27 cellular contexts compared by ENCODE assay signal in genomic region chr2:205274801-205275200, GRCh38.
"Had no signal": no experiment of that assay in that cellular context is flagged by ENCODE, and none has a peak within 500 bp of the region (broad histone marks: within the 10 kb centered on the region; RNA-seq: fewer than 3 reads in every experiment).

No MANE protein-coding gene starts in this region.

- H3K4me3 Mint-ChIP-seq: activated B cell treated with CpG ODN at 0.5 μM for 24 hours; activated CD8-positive, alpha-beta T cell treated with anti-CD3 and anti-CD28 coated beads for 36 hours; activated naive CD4-positive, alpha-beta T cell treated with anti-CD3 and anti-CD28 coated beads, Interleukin-2, amount 50 U/mL, for 24 hours; activated naive CD8-positive, alpha-beta T cell treated with anti-CD3 and anti-CD28 coated beads, Interleukin-2, amount 50 U/mL, for 24 hours; activated T-cell treated with anti-CD3 and anti-CD28 coated beads, Interleukin-2, amount 50 U/mL, for 4 hours; activated T-helper 17 cell treated with anti-CD3 and anti-CD28 coated beads, Interleukin-2, amount 50 U/mL, for 72 hours; natural killer cell treated with Interleukin-12 subunit alpha and Interleukin-12 subunit beta and Interleukin-15 and Interleukin-18, amount 100 ng/mL, for 72 hours; stimulated activated memory B cell treated with anti-CD40 and anti-IgM and Interleukin-4, amounts not matched to agents 10 μg/mL and 1 μg/mL and 100 μg/mL, for 72 hours; stimulated activated naive CD8-positive, alpha-beta T cell treated with anti-CD3 and anti-CD28 coated beads, Interleukin-15, amount 100 ng/mL, for 72 hours; type B pancreatic cell had no signal

- H3K4me1 Mint-ChIP-seq: activated B cell treated with CpG ODN at 0.5 μM for 24 hours; activated naive CD4-positive, alpha-beta T cell treated with anti-CD3 and anti-CD28 coated beads, Interleukin-2, amount 50 U/mL, for 24 hours; activated naive CD8-positive, alpha-beta T cell treated with anti-CD3 and anti-CD28 coated beads, Interleukin-2, amount 50 U/mL, for 24 hours; activated T-helper 17 cell treated with anti-CD3 and anti-CD28 coated beads, Interleukin-2, amount 50 U/mL, for 72 hours; stimulated activated memory B cell treated with anti-CD40 and anti-IgM and Interleukin-4, amounts not matched to agents 10 μg/mL and 1 μg/mL and 100 μg/mL, for 72 hours; stimulated activated naive CD8-positive, alpha-beta T cell treated with anti-CD3 and anti-CD28 coated beads, Interleukin-15, amount 100 ng/mL, for 72 hours had no signal

- H3K9me3 Mint-ChIP-seq: activated B cell treated with CpG ODN at 0.5 μM for 24 hours; activated CD8-positive, alpha-beta T cell treated with anti-CD3 and anti-CD28 coated beads for 36 hours; activated naive CD8-positive, alpha-beta T cell treated with anti-CD3 and anti-CD28 coated beads, Interleukin-2, amount 50 U/mL, for 24 hours; activated T-cell treated with anti-CD3 and anti-CD28 coated beads, Interleukin-2, amount 50 U/mL, for 4 hours; stimulated activated memory B cell treated with anti-CD40 and anti-IgM and Interleukin-4, amounts not matched to agents 10 μg/mL and 1 μg/mL and 100 μg/mL, for 72 hours; stimulated activated naive CD8-positive, alpha-beta T cell treated with anti-CD3 and anti-CD28 coated beads, Interleukin-15, amount 100 ng/mL, for 72 hours had no signal

- ATAC-seq: activated CD8-positive, alpha-beta T cell treated with anti-CD3 and anti-CD28 coated beads for 36 hours; activated naive CD8-positive, alpha-beta T cell treated with anti-CD3 and anti-CD28 coated beads, Interleukin-2, amount 50 U/mL, for 24 hours; activated T-cell treated with anti-CD3 and anti-CD28 coated beads, Interleukin-2, amount 50 U/mL, for 4 hours; activated T-helper 17 cell treated with anti-CD3 and anti-CD28 coated beads, Interleukin-2, amount 50 U/mL, for 72 hours; heart right ventricle; left cardiac atrium; left ventricle myocardium superior; mucosa of descending colon; natural killer cell treated with Interleukin-12 subunit alpha and Interleukin-12 subunit beta and Interleukin-15 and Interleukin-18, amount 100 ng/mL, for 72 hours; sciatic nerve; stimulated activated memory B cell treated with anti-CD40 and anti-IgM and Interleukin-4, amounts not matched to agents 10 μg/mL and 1 μg/mL and 100 μg/mL, for 72 hours; stimulated activated naive CD8-positive, alpha-beta T cell treated with anti-CD3 and anti-CD28 coated beads, Interleukin-15, amount 100 ng/mL, for 72 hours had no signal

- H3K36me3 ChIP-seq: esophagus squamous epithelium, heart right ventricle, uterus had no signal

- H3K27me3 Mint-ChIP-seq: activated CD8-positive, alpha-beta T cell treated with anti-CD3 and anti-CD28 coated beads for 36 hours; activated naive CD4-positive, alpha-beta T cell treated with anti-CD3 and anti-CD28 coated beads, Interleukin-2, amount 50 U/mL, for 24 hours; activated naive CD8-positive, alpha-beta T cell treated with anti-CD3 and anti-CD28 coated beads, Interleukin-2, amount 50 U/mL, for 24 hours; stimulated activated memory B cell treated with anti-CD40 and anti-IgM and Interleukin-4, amounts not matched to agents 10 μg/mL and 1 μg/mL and 100 μg/mL, for 72 hours; stimulated activated naive CD8-positive, alpha-beta T cell treated with anti-CD3 and anti-CD28 coated beads, Interleukin-15, amount 100 ng/mL, for 72 hours had no signal

- H3K9me3 ChIP-seq: esophagus squamous epithelium, heart right ventricle, mucosa of descending colon, uterus had no signal

- H3K4me3 ChIP-seq: esophagus squamous epithelium, heart right ventricle, mucosa of descending colon, smooth muscle cell, uterus had no signal

- H3K36me3 Mint-ChIP-seq: natural killer cell treated with Interleukin-12 subunit alpha and Interleukin-12 subunit beta and Interleukin-15 and Interleukin-18, amount 100 ng/mL, for 72 hours; stimulated activated memory B cell treated with anti-CD40 and anti-IgM and Interleukin-4, amounts not matched to agents 10 μg/mL and 1 μg/mL and 100 μg/mL, for 72 hours had no signal

- H3K4me1 ChIP-seq: esophagus squamous epithelium, heart right ventricle, uterus had no signal

- DNase-seq: activated B cell treated with CpG ODN at 0.5 μM for 24 hours; activated CD4-positive, alpha-beta T cell treated with anti-CD3 and anti-CD28 coated beads, Interleukin-2, amount 50 U/mL, for 1 hour; activated CD8-positive, alpha-beta T cell treated with anti-CD3 and anti-CD28 coated beads for 36 hours; activated gamma-delta T cell treated with Interleukin-2 at 50 U/mL for 16 hours; activated naive CD8-positive, alpha-beta T cell treated with anti-CD3 and anti-CD28 coated beads, Interleukin-2, amount 50 U/mL, for 24 hours; activated T-cell treated with anti-CD3 and anti-CD28 coated beads, Interleukin-2, amount 50 U/mL, for 4 hours; amygdala; caudate nucleus; esophagus squamous epithelium; foreskin melanocyte; heart right ventricle; left cardiac atrium; left ventricle myocardium superior; mucosa of descending colon; stimulated activated CD4-positive, alpha-beta T cell treated with anti-CD3 and anti-CD28 coated beads, Interleukin-1b, Interleukin-23, amount 100 ng/mL, for 48 hours; stimulated activated CD4-positive, alpha-beta T cell treated with anti-CD3 and anti-CD28 coated beads, Interleukin-4, amount 100 ng/mL, for 4 hours; stimulated activated CD8-positive, alpha-beta memory T cell treated with anti-CD3 and anti-CD28 coated beads, Interleukin-4, amount 100 ng/mL, for 48 hours; stimulated activated naive CD8-positive, alpha-beta T cell treated with anti-CD3 and anti-CD28 coated beads, Interleukin-15, amount 100 ng/mL, for 72 hours; substantia nigra; uterus had no signal

- H3K27me3 ChIP-seq: esophagus squamous epithelium, heart right ventricle, uterus had no signal

- H3K27ac ChIP-seq: esophagus squamous epithelium, heart right ventricle, uterus had no signal

- H3K4me2 ChIP-seq: smooth muscle cell had no signal

- H3K27ac Mint-ChIP-seq: activated B cell treated with CpG ODN at 0.5 μM for 24 hours; activated CD8-positive, alpha-beta T cell treated with anti-CD3 and anti-CD28 coated beads for 36 hours; activated naive CD4-positive, alpha-beta T cell treated with anti-CD3 and anti-CD28 coated beads, Interleukin-2, amount 50 U/mL, for 24 hours; activated naive CD8-positive, alpha-beta T cell treated with anti-CD3 and anti-CD28 coated beads, Interleukin-2, amount 50 U/mL, for 24 hours; activated T-helper 17 cell treated with anti-CD3 and anti-CD28 coated beads, Interleukin-2, amount 50 U/mL, for 72 hours; natural killer cell treated with Interleukin-12 subunit alpha and Interleukin-12 subunit beta and Interleukin-15 and Interleukin-18, amount 100 ng/mL, for 72 hours; stimulated activated memory B cell treated with anti-CD40 and anti-IgM and Interleukin-4, amounts not matched to agents 10 μg/mL and 1 μg/mL and 100 μg/mL, for 72 hours; stimulated activated naive CD8-positive, alpha-beta T cell treated with anti-CD3 and anti-CD28 coated beads, Interleukin-15, amount 100 ng/mL, for 72 hours; type B pancreatic cell had no signal
